Comparison of ENCODE assay signal across 21 cellular contexts in genomic region chr12:89140141-89140540, GRCh38.
A peak's percentile ranks its signal among the peaks of the same experiment; 100 is the strongest.
DNase-seq lines count a peak whose midpoint lies in the region; ATAC-seq and TF ChIP-seq lines count a peak whose summit lies in the region.
"Had no signal": no experiment of that assay in that cellular context is flagged by ENCODE, and none has a peak within 500 bp of the region (broad histone marks: within the 10 kb centered on the region; RNA-seq: fewer than 3 reads in every experiment).

No MANE protein-coding gene starts in this region.

- no peak overlapping the region for H4K8ac ChIP-seq in IMR-90 (ENCODE audit: low read depth in 2 of 2, low read length in 2 of 2)

- no peak overlapping the region for H2AK5ac ChIP-seq in IMR-90 (ENCODE audit: low read depth, low read length)

- H3K56ac ChIP-seq in IMR-90 (ENCODE audit: extremely low read depth, insufficient read depth, low read length), result no peak overlapping the region

- no peak overlapping the region for H2AFZ ChIP-seq in IMR-90 (replicated peaks; ENCODE audit: low read length, poor library complexity)

- no peak overlapping the region for H3K14ac ChIP-seq in IMR-90 (replicated peaks; ENCODE audit: low read depth, low read length)

- no peak overlapping the region for H3K4ac ChIP-seq in IMR-90 (ENCODE audit: low read depth, low read length)

- no peaks in the 10 kb centered on the region for H3K79me1 ChIP-seq in IMR-90 (ENCODE audit: low read depth in 1 of 2, low read length in 2 of 2)

- WGBS in IMR-90 (ENCODE audit: extremely low coverage in 2 of 2, insufficient read length in 1 of 2), 2 experiments, result no CpG with 5 or more reads among the region's 1 CpG

- H4K20me1 ChIP-seq in IMR-90 (ENCODE audit: insufficient read depth, low read length), result no peaks in the 10 kb centered on the region

- no peak overlapping the region for H2BK15ac ChIP-seq in IMR-90 (ENCODE audit: low read depth, low read length)

- TF ChIP-seq RAD21 in IMR-90 (IDR thresholded peaks at IDR 0.05; ENCODE audit: low read length), result no peak

- H3K9me1 ChIP-seq in IMR-90 (ENCODE audit: insufficient read depth, low read length), result peaks cover 4% of the 10 kb centered on the region

- in situ Hi-C loops in IMR-90 (cut with MboI; ENCODE audit: low sequenced_read_pairs), result no loop called here

- H3K9me3 ChIP-seq in IMR-90 (ENCODE audit: control insufficient read depth, insufficient read depth, low read length) (no peaks in the 10 kb centered on the region), A673 (ENCODE audit: low read depth, low read length, poor library complexity, severe bottlenecking) (no peaks in the 10 kb centered on the region)

- H3K4me3 ChIP-seq in IMR-90 (ENCODE audit: insufficient read depth, low read depth, low read length), result no peak overlapping the region
- H3K4me3 ChIP-seq in choroid plexus epithelial cell (ENCODE audit: low read depth, low read length), result no peak overlapping the region
- no peak overlapping the region for H3K4me3 ChIP-seq in A673 (ENCODE audit: low read depth, low read length, poor library complexity, severe bottlenecking)
- H3K4me3 ChIP-seq: SK-N-MC had no signal

- dilution Hi-C loops in IMR-90 (cut with HindIII; ENCODE audit: low sequenced_read_pairs, unreplicated experiment), result no loop called here

- H3K18ac ChIP-seq in IMR-90 (ENCODE audit: low read depth, low read length), result no peak overlapping the region

- no peak overlapping the region for H3K27ac ChIP-seq in IMR-90 (ENCODE audit: insufficient read depth, low read length)
- H3K27ac ChIP-seq in A673 (ENCODE audit: low read depth, low read length, poor library complexity, severe bottlenecking), result no peak overlapping the region
- H3K27ac ChIP-seq: 22Rv1, RWPE1, SK-N-MC had no signal

- no peak for TF ChIP-seq POLR2A in IMR-90 (IDR thresholded peaks at IDR 0.05; ENCODE audit: low read depth, low read length)

- no peak overlapping the region for H4K5ac ChIP-seq in IMR-90 (ENCODE audit: low read depth, low read length)

- no peaks in the 10 kb centered on the region for H3K27me3 ChIP-seq in IMR-90 (ENCODE audit: control insufficient read depth, insufficient read depth, low read length)
- no peaks in the 10 kb centered on the region for H3K27me3 ChIP-seq in A673 (replicated peaks; ENCODE audit: insufficient read depth, low read depth, low read length, poor library complexity)

- no peak overlapping the region for H3K23ac ChIP-seq in IMR-90 (ENCODE audit: low read depth, low read length)

- no peak overlapping the region for H3K4me2 ChIP-seq in IMR-90 (ENCODE audit: low read depth, low read length)

- peak; percentile 6 for DNase-seq in DMS53 (lab: John Stamatoyannopoulos, UW)
- no peak for DNase-seq in DMS53 treated with DMSO at 0.1 percent for 48 hours (lab: John Stamatoyannopoulos, UW; ENCODE audit: unreplicated experiment)
- peak; percentile 54 for DNase-seq in IMR-90
- DNase-seq in choroid plexus epithelial cell (ENCODE audit: low read depth), result peak; percentile 19
- DNase-seq in A673 (ENCODE audit: low spot score), result no peak
- no peak for DNase-seq in NCI-H1417 treated with DMSO at 0.1 percent for 48 hours (lab: John Stamatoyannopoulos, UW)
- DNase-seq in NOMO-1 treated with dmso at 0.1 percent for 144 hours (lab: John Stamatoyannopoulos, UW; ENCODE audit: unreplicated experiment), result no peak
- DNase-seq: Calu3, GF-D8, Karpas-422, NCI-H1417, NCI-H2081, NCI-H2227 treated with DMSO at 0.1 percent for 48 hours, NCI-H526 treated with DMSO at 0.1 percent for 48 hours, SIG-M5, SW 1271 had no signal

- POLR2A ChIA-PET in IMR-90 (lab: Charles Lee; ENCODE audit: unreplicated experiment), result no interaction called here
- POLR2A ChIA-PET in A673 (lab: Charles Lee; ENCODE audit: low non-redundant PET), result interaction anchor here (0.6 kb wide), 1 partner anchor 79 kb away, joined by 5 read pairs; no protein-coding TSS in a partner anchor

- no peaks in the 10 kb centered on the region for H3K36me3 ChIP-seq in IMR-90 (ENCODE audit: control insufficient read depth, insufficient read depth, low read length)
- no peaks in the 10 kb centered on the region for H3K36me3 ChIP-seq in A673 (ENCODE audit: insufficient read depth, low read length, poor library complexity, severe bottlenecking)

- H2BK20ac ChIP-seq in IMR-90 (ENCODE audit: low read depth, low read length), result no peak overlapping the region

- H2BK120ac ChIP-seq in IMR-90 (ENCODE audit: low read depth, low read length), result no peak overlapping the region

- TF ChIP-seq CTCF in IMR-90 (conservative IDR thresholded peaks at IDR 0.05; ENCODE audit: low read depth, low read length) (no peak), choroid plexus epithelial cell (conservative IDR thresholded peaks at IDR 0.05; ENCODE audit: low read depth, low read length) (no peak), A673 (conservative IDR thresholded peaks at IDR 0.05; ENCODE audit: low read depth, low read length) (no peak)

- H2AK9ac ChIP-seq in IMR-90 (replicated peaks; ENCODE audit: low read depth, low read length, poor library complexity), result no peak overlapping the region

- H2BK5ac ChIP-seq in IMR-90 (ENCODE audit: low read depth, low read length, poor library complexity, severe bottlenecking), result no peak overlapping the region

- no peak overlapping the region for H4K91ac ChIP-seq in IMR-90 (ENCODE audit: insufficient read depth, low read depth, low read length)

- ATAC-seq in IMR-90 (ENCODE audit: low read depth), result peak; percentile 42
- ATAC-seq: HCT116, Panc1 had no signal

- H3K4me1 ChIP-seq in IMR-90 (ENCODE audit: control insufficient read depth, insufficient read depth, low read length) (peaks cover 4% of the 10 kb centered on the region), A673 (ENCODE audit: insufficient read depth, low read length, poor library complexity, severe bottlenecking) (peaks cover 40% of the 10 kb centered on the region)

- CTCF ChIA-PET in IMR-90 (lab: Yijun Ruan, JAX), result no interaction called here
- CTCF ChIA-PET in A673 (lab: Charles Lee), result no interaction called here

- intact Hi-C loops in IMR-90 (cut with micrococcal nuclease) (no loop called here), A673 (cut with micrococcal nuclease; ENCODE audit: unreplicated experiment) (loop anchor here (5.0 kb wide), 2 partner anchors 43 to 322 kb away; no protein-coding TSS in a partner anchor)

- H3K9ac ChIP-seq in IMR-90 (ENCODE audit: low read depth, low read length), result no peak overlapping the region

- BruUV-seq in IMR-90 (replicated peaks; lab: Mats Ljungman, UMichigan) (no TSS peak), A673 (replicated peaks; lab: Mats Ljungman, UMichigan) (no TSS peak)

TF ChIP-seq in IMR-90, 13 proteins besides CTCF, POLR2A, EP300 and RAD21:
- TF ChIP-seq RCOR1 (IDR thresholded peaks at IDR 0.05; ENCODE audit: insufficient replicate concordance, low read length) (no peak), CEBPB (IDR thresholded peaks at IDR 0.05; ENCODE audit: low read depth, low read length) (peak; percentile 36; the same call in 1 of the 2 replicates)

Comparison
In these comparisons a context has a peak if more than half of its experiments do, and no peak if none do; other contexts are left out.
1. DNase-seq: peak in DMS53 (single experiment), IMR-90 (single experiment) and choroid plexus epithelial cell (single experiment); none in DMS53 treated with DMSO at 0.1 percent for 48 hours (single experiment), A673 (single experiment), NCI-H1417 treated with DMSO at 0.1 percent for 48 hours (single experiment) and NOMO-1 treated with dmso at 0.1 percent for 144 hours (single experiment).